8 cellular contexts compared by ENCODE assay signal in genomic region chr3:128969993-128970740, GRCh38.
DNase-seq lines count a peak whose midpoint lies in the region; ATAC-seq and TF ChIP-seq lines count a peak whose summit lies in the region.

No MANE protein-coding gene starts in this region.

- CTCF ChIA-PET in GM10248 (lab: Yijun Ruan, JAX) = interaction anchor here (0.6 to 5.9 kb wide), 71 partner anchors 8 to 520 kb away, joined by 3 to 108 read pairs (median 4); partner anchors contain the start of genes CFAP92 and COPG1

- ATAC-seq in GM18858 (IDR thresholded peaks at IDR 0.05; ENCODE audit: unreplicated experiment) = no peak

- peak; percentile 95 for TF ChIP-seq CTCF in GM10248 (IDR thresholded peaks at IDR 0.05; ENCODE audit: control extremely low read depth, extremely low read depth, low read depth, missing control alignments)

- POLR2A ChIA-PET in GM10248 (lab: Yijun Ruan, JAX) = interaction anchor here (1.0 kb wide), 1 partner anchor 346 kb away, joined by 4 read pairs; a partner anchor contains a TSS

- peak; percentile 68 for DNase-seq in GM10248 (ENCODE audit: extremely low spot score)
- DNase-seq in NCI-H1105 treated with DMSO at 0.1 percent for 48 hours (lab: John Stamatoyannopoulos, UW) = peak; percentile 65
- DNase-seq in T-helper 9 cell = peak; percentile 53
- peak; percentile 64 for DNase-seq in astrocyte of the hippocampus (ENCODE audit: low read depth, low spot score)
- DNase-seq in iris pigment epithelial cell (ENCODE audit: low read depth) = peak; percentile 31
- DNase-seq in stimulated activated CD4-positive, alpha-beta T cell treated with anti-CD3 and anti-CD28 coated beads, Interleukin-2, amount 100 ng/mL, for 24 hours = peak; percentile 66 to 67
- DNase-seq in GF-D8 (lab: John Stamatoyannopoulos, UW) = no peak
